ENCODE assay signal across 1 cellular context in genomic region chr17:81539961-81540675, GRCh38.
TF ChIP-seq lines count a peak whose summit lies in the region.

No MANE protein-coding gene starts in this region.

TF ChIP-seq in H1, 55 proteins besides CTCF, POLR2A, EP300 and RAD21:
- no peak for TF ChIP-seq SIRT6 (IDR thresholded peaks at IDR 0.05; ENCODE audit: low read length)
- no peak for TF ChIP-seq SAP30 (IDR thresholded peaks at IDR 0.05; ENCODE audit: insufficient read depth, insufficient replicate concordance, low read length)
- no peak for TF ChIP-seq CHD1 (IDR thresholded peaks at IDR 0.05; ENCODE audit: low read depth, low read length)
